8 cellular contexts compared by ENCODE assay signal in genomic region chr18:8988262-8988871, GRCh38.
A peak's percentile ranks its signal among the peaks of the same experiment; 100 is the strongest.
DNase-seq lines count a peak whose midpoint lies in the region; ATAC-seq, FAIRE-seq and TF ChIP-seq lines count a peak whose summit lies in the region.

No MANE protein-coding gene starts in this region.

- SMC1A ChIA-PET in GM12878 (lab: Charles Lee; ENCODE audit: uncharacterized antibody, unreplicated experiment) = interaction anchor here (0.6 to 2.7 kb wide), 16 partner anchors 8 to 528 kb away, joined by 3 to 27 read pairs (median 5); no protein-coding TSS in a partner anchor

- TF ChIP-seq EP300 in GM12878 (IDR thresholded peaks at IDR 0.05; ENCODE audit: borderline replicate concordance in 1 of 2, control insufficient read depth in 1 of 2, low read depth in 2 of 2, low read length in 2 of 2) = no peak

- POLR2A ChIA-PET in GM12878 (lab: Charles Lee) = interaction anchor here (0.6 kb wide), 2 partner anchors 326 to 539 kb away, joined by 3 to 4 read pairs; no protein-coding TSS in a partner anchor

- no peak overlapping the region for H3K9ac ChIP-seq in GM12878 (ENCODE audit: control insufficient read depth, insufficient read depth, low read length)

- RAD21 ChIA-PET in GM12878 (lab: Charles Lee; ENCODE audit: unreplicated experiment) = interaction anchor here (0.8 to 1.7 kb wide), 11 partner anchors 9 to 528 kb away, joined by 3 to 14 read pairs (median 3); no protein-coding TSS in a partner anchor

- no peaks in the 10 kb centered on the region for H3K36me3 ChIP-seq in GM12878 (ENCODE audit: control insufficient read depth in 2 of 2, insufficient read depth in 2 of 2, low read length in 1 of 2)

- in situ Hi-C loops in G401 (cut with HindIII; ENCODE audit: low sequenced_read_pairs) = no loop called here
- in situ Hi-C loops in GM12878 (cut with MboI) = loop anchor here (5.0 to 25.0 kb wide), 3 partner anchors 286 to 501 kb away; no protein-coding TSS in a partner anchor

- no peak overlapping the region for H3K4me2 ChIP-seq in GM12878 (ENCODE audit: control insufficient read depth, insufficient read depth)

- FAIRE-seq in GM12878 (lab: Jason Lieb, UNC) = peak; percentile 92

- ATAC-seq in GM12878 = peak; percentile 98

- H2AFZ ChIP-seq in GM12878 (ENCODE audit: control insufficient read depth, low read depth, low read length) = no peak overlapping the region

- TF ChIP-seq RAD21 in GM12878 (IDR thresholded peaks at IDR 0.05; ENCODE audit: insufficient read depth, low read depth, low read length) = peak; percentile 91

- WGBS in GM12878 (ENCODE audit: insufficient coverage, insufficient replicate concordance, low lambda C conversion rate, missing lambda C conversion rate) = 30% methylated on average over 10 of the region's 10 CpGs

- TF ChIP-seq CTCF in HFF-Myc (IDR thresholded peaks at IDR 0.05; ENCODE audit: low read depth, low read length, missing control alignments) (peak; percentile 89), GM12878 (IDR thresholded peaks at IDR 0.05 in 2 of 3, conservative IDR thresholded peaks at IDR 0.05 in 1 of 3; ENCODE audit: control insufficient read depth in 2 of 3, extremely low read depth in 1 of 3, insufficient read depth in 1 of 3, low read depth in 3 of 3, low read length in 3 of 3) (peak; percentile 89 to 91 (median 91); a peak in 5 of 6 replicates)

- CTCF ChIA-PET in GM12878 (lab: Yijun Ruan, JAX) = interaction anchor here (0.6 to 4.1 kb wide), 39 partner anchors 9 to 940 kb away, joined by 3 to 62 read pairs (median 4); no protein-coding TSS in a partner anchor

- peaks cover 3% of the 10 kb centered on the region for H3K4me1 ChIP-seq in GM12878 (ENCODE audit: control insufficient read depth, insufficient read depth, low read length)

- H3K27me3 ChIP-seq in GM12878 (replicated peaks in 1 of 2; ENCODE audit: control insufficient read depth in 2 of 2, insufficient read depth in 2 of 2, low read length in 1 of 2) = no peaks in the 10 kb centered on the region

- no peak overlapping the region for H3K27ac ChIP-seq in GM12878 (ENCODE audit: control insufficient read depth, insufficient read depth)

- BruUV-seq in GM12878 (replicated peaks; lab: Mats Ljungman, UMichigan) = no TSS peak

- DNase-seq in G401 (ENCODE audit: low spot score) (peak; percentile 89), HFF-Myc (ENCODE audit: extremely low read depth, low read depth) (no peak), NCI-H1417 treated with DMSO at 0.1 percent for 48 hours (lab: John Stamatoyannopoulos, UW) (peak; percentile 24), T-helper 22 cell (ENCODE audit: low read depth) (peak; percentile 9), GM12878 (ENCODE audit: low read depth, low spot score) (no peak), iPS DF 4.7 (ENCODE audit: extremely low read depth, low spot score) (peak; percentile 44), 8988T (no peak)
- DNase-seq in stimulated activated CD4-positive, alpha-beta T cell treated with anti-CD3 and anti-CD28 coated beads, Interleukin-15, amount 100 ng/mL, for 1 hour (ENCODE audit: low read depth in 1 of 2, low spot score in 1 of 2) = peak; percentile 14 to 26

- TF ChIP-seq POLR2A in GM12878 (IDR thresholded peaks at IDR 0.05; ENCODE audit: low read depth, low read length) = no peak

- H3K4me3 ChIP-seq in HFF-Myc (replicated peaks; ENCODE audit: low read depth, low read length) = no peak overlapping the region
- H3K4me3 ChIP-seq in GM12878 = no peak overlapping the region

- intact Hi-C loops in GM12878 (cut with micrococcal nuclease; ENCODE audit: unreplicated experiment) = loop anchor here (1.0 to 5.0 kb wide), 6 partner anchors 66 to 510 kb away; no protein-coding TSS in a partner anchor

- no peaks in the 10 kb centered on the region for H4K20me1 ChIP-seq in GM12878 (ENCODE audit: control insufficient read depth, insufficient read depth)

- H3K9me3 ChIP-seq in GM12878 (replicated peaks; ENCODE audit: control insufficient read depth, insufficient read depth, low read length) = no peaks in the 10 kb centered on the region

- H3K79me2 ChIP-seq in GM12878 (ENCODE audit: control insufficient read depth, insufficient read depth, low read length) = no peaks in the 10 kb centered on the region

TF ChIP-seq in GM12878, 131 proteins besides CTCF, POLR2A, EP300 and RAD21:
- no peak for TF ChIP-seq E2F4 (IDR thresholded peaks at IDR 0.05; ENCODE audit: low read depth, low read length)
- TF ChIP-seq NR2F1 (conservative IDR thresholded peaks at IDR 0.05) = no peak
- TF ChIP-seq SMC3 (IDR thresholded peaks at IDR 0.05; ENCODE audit: borderline replicate concordance, low read length) = peak; percentile 81
- TF ChIP-seq PAX8 (IDR thresholded peaks at IDR 0.05) = no peak
- 0 out of 2 replicates have a peak, but pooled peaks have one; percentile 47 for TF ChIP-seq YY1 (IDR thresholded peaks at IDR 0.05; ENCODE audit: low read depth, low read length)
- no peak for TF ChIP-seq MEF2A (IDR thresholded peaks at IDR 0.05; ENCODE audit: insufficient read depth, low read depth, low read length)
- TF ChIP-seq POU2F2 (IDR thresholded peaks at IDR 0.05; ENCODE audit: borderline replicate concordance, low read depth, low read length) = 0 out of 3 replicates have a peak, but pooled peaks have one; percentile 31
- no peak for TF ChIP-seq USF2 (IDR thresholded peaks at IDR 0.05; ENCODE audit: borderline replicate concordance, low read depth, low read length)
- no peak for TF ChIP-seq FOXK2 (IDR thresholded peaks at IDR 0.05)
- TF ChIP-seq DPF2 (IDR thresholded peaks at IDR 0.05) = no peak
- no peak for TF ChIP-seq CUX1 (IDR thresholded peaks at IDR 0.05; ENCODE audit: insufficient replicate concordance, low read depth, low read length)

Comparison
In these comparisons a context has a peak if more than half of its experiments do, and no peak if none do; other contexts are left out.
1. DNase-seq: peak in G401 (single experiment), NCI-H1417 treated with DMSO at 0.1 percent for 48 hours (single experiment), T-helper 22 cell (single experiment), iPS DF 4.7 (single experiment) and stimulated activated CD4-positive, alpha-beta T cell treated with anti-CD3 and anti-CD28 coated beads, Interleukin-15, amount 100 ng/mL, for 1 hour (2 of 2); none in HFF-Myc (single experiment), GM12878 (single experiment) and 8988T (single experiment).